In genomic region chr1:99969260-99969728, GRCh38 we compare ENCODE assay signal across 8 cellular contexts. TPM values are rescaled to one million over a fixed set of nuclear protein-coding genes. Genes with fewer than 3 reads are reported as not detected.
DNase-seq lines count a peak whose midpoint lies in the region; ATAC-seq, FAIRE-seq and TF ChIP-seq lines count a peak whose summit lies in the region.

No MANE protein-coding gene starts in this region.

- in situ Hi-C loops in astrocyte of the spinal cord (cut with HindIII; ENCODE audit: low sequenced_read_pairs) (no loop called here), transverse colon (cut with MboI; ENCODE audit: low pct_ligation_motif_present in 1 of 4, low pct_unique_long_range_greater_than_20kb in 1 of 4, low sequenced_read_pairs in 3 of 4) (no loop called here)

- intact Hi-C loops in left lung (cut with DNase I), result no loop called here
- intact Hi-C loops in transverse colon (cut with DNase I; ENCODE audit: low total_unique reads), result no loop called here

- no peak for TF ChIP-seq EP300 in transverse colon (IDR thresholded peaks at IDR 0.05; ENCODE audit: low read depth)

- H3K4me1 ChIP-seq in HUES64 (ENCODE audit: insufficient read depth, low read length) (peaks cover 7% of the 10 kb centered on the region), left lung (peaks cover 9 to 31% of the 10 kb centered on the region in 2 donors), transverse colon (peaks cover 6 to 46% (median 20%) of the 10 kb centered on the region in 4 donors)

- DNase-seq in COLO668 (lab: John Stamatoyannopoulos, UW; ENCODE audit: unreplicated experiment), result peak; percentile 46
- DNase-seq in astrocyte of the spinal cord (ENCODE audit: low read depth, low spot score), result no peak
- no peak for DNase-seq in left lung
- no peak for DNase-seq in transverse colon
- DNase-seq in NCI-H1092 (lab: John Stamatoyannopoulos, UW), result no peak
- no peak for DNase-seq in H54 (ENCODE audit: insufficient read length, low spot score)

- H3K9me3 ChIP-seq in HUES64 (ENCODE audit: insufficient read depth, low read depth, low read length) (no peaks in the 10 kb centered on the region), left lung (no peaks in the 10 kb centered on the region), transverse colon (no peaks in the 10 kb centered on the region)

- 51% methylated on average over 6 of the region's 6 CpGs for WGBS in HUES64
- 18 to 21% methylated on average over 3 to 6 of the region's 6 CpGs for WGBS in transverse colon (ENCODE audit: low coverage in 1 of 2), 2 donors

- H3K36me3 ChIP-seq in HUES64 (ENCODE audit: insufficient read depth, low read length), result 0 out of 2 replicates have a peak, but pooled peaks cover 5% of the 10 kb centered on the region
- no peaks in the 10 kb centered on the region for H3K36me3 ChIP-seq in left lung
- H3K36me3 ChIP-seq in transverse colon, result no peaks in the 10 kb centered on the region

- TF ChIP-seq CTCF in astrocyte of the spinal cord (IDR thresholded peaks at IDR 0.05; ENCODE audit: low read depth, low read length), result no peak
- TF ChIP-seq CTCF in left lung (IDR thresholded peaks at IDR 0.05), result no peak
- peak in 1 of 5 experiments; percentile 9 for TF ChIP-seq CTCF in transverse colon (IDR thresholded peaks at IDR 0.05)

- peak overlapping the region; percentile 88 for H3K4me3 ChIP-seq in HUES64 (ENCODE audit: low read length)
- peak overlapping the region; percentile 68 for H3K4me3 ChIP-seq in astrocyte of the spinal cord (ENCODE audit: low read depth, low read length)
- H3K4me3 ChIP-seq in left lung, result peak overlapping the region; percentile 73 to 83
- H3K4me3 ChIP-seq in transverse colon, result peak overlapping the region; percentile 57 to 92 (median 84)

- peak overlapping the region; percentile 77 for H3K9ac ChIP-seq in HUES64 (ENCODE audit: low read depth, low read length)

- FAIRE-seq in H54 (lab: Jason Lieb, UNC), result no peak

- TF ChIP-seq POLR2A in transverse colon (IDR thresholded peaks at IDR 0.05) (no peak), H54 (IDR thresholded peaks at IDR 0.05; ENCODE audit: low read depth, low read length) (no peak)

- H3K27ac ChIP-seq in HUES64 (ENCODE audit: low read depth, low read length) (peak overlapping the region; percentile 67; the same call in 1 of the 2 replicates), left lung (peak overlapping the region; percentile 68 to 84), transverse colon (peak overlapping the region; percentile 88 to 94 (median 93))

- peak; percentile 13 for ATAC-seq in GM19452 (IDR thresholded peaks at IDR 0.05; ENCODE audit: unreplicated experiment)
- ATAC-seq in left lung, result peak; percentile 1

- H3K27me3 ChIP-seq in HUES64 (ENCODE audit: insufficient read depth, low read length), result no peaks in the 10 kb centered on the region
- no peaks in the 10 kb centered on the region for H3K27me3 ChIP-seq in left lung
- H3K27me3 ChIP-seq in transverse colon, result no peaks in the 10 kb centered on the region

RNA-seq across cellular contexts. Expression of gene SLC35A3, which starts 0.5 kb away (rescaled TPM):
- 9.5 TPM for polyA plus RNA-seq in HUES64 (2013, experiment 1 of 2)
- polyA plus RNA-seq in HUES64 (2013, experiment 2 of 2), result 11.5 TPM
- total RNA-seq in left lung (10 to 100 TPM; 32.1 to 43.1 TPM), transverse colon (100 to 1,000 TPM in 2 of 4 donors, 10 to 100 TPM in 2; 74.4 to 151 (median 111) TPM)
